ENCODE assay signal across 20 cellular contexts in genomic region chr3:52143156-52143555, GRCh38. TPM values are rescaled to one million over a fixed set of nuclear protein-coding genes. Genes with fewer than 3 reads are reported as not detected.
A peak's percentile ranks its signal among the peaks of the same experiment; 100 is the strongest.
DNase-seq lines count a peak whose midpoint lies in the region; ATAC-seq lines count a peak whose summit lies in the region.
"Had no signal": no experiment of that assay in that cellular context is flagged by ENCODE, and none has a peak within 500 bp of the region (broad histone marks: within the 10 kb centered on the region; RNA-seq: fewer than 3 reads in every experiment).

No MANE protein-coding gene starts in this region.

- peak overlapping the region in 7 of 11 experiments; percentile 9 to 50 (median 34); a peak in 5 of 22 replicates for H3K9ac ChIP-seq in BLaER1 treated with 17β-estradiol and CSF1 and Interleukin-3, amounts not matched to agents 10 nM and 100 nM
- no peak overlapping the region for H3K9ac ChIP-seq in mesendoderm (ENCODE audit: low read length)

- no peak overlapping the region for H2BK15ac ChIP-seq in mesendoderm (replicated peaks; ENCODE audit: low read depth)

- H3K79me1 ChIP-seq in mesendoderm (ENCODE audit: low read length): no peaks in the 10 kb centered on the region

- no peak overlapping the region for H3K4ac ChIP-seq in mesendoderm (ENCODE audit: low read depth, low read length)

- peak overlapping the region; percentile 85 for H3K27ac Mint-ChIP-seq in T-helper 1 cell treated with Interleukin-12 subunit alpha and Interleukin-12 subunit beta and Interleukin-4 antibody, amounts not matched to agents 30 μg/mL and 1 μg/mL, for 36 hours
- H3K27ac Mint-ChIP-seq in activated T-helper 17 cell treated with anti-CD3 and anti-CD28 coated beads, Interleukin-2, amount 50 U/mL, for 72 hours: peak overlapping the region; percentile 69
- H3K27ac Mint-ChIP-seq in memory B cell: peak overlapping the region; percentile 32
- H3K27ac Mint-ChIP-seq: B cell had no signal

- no peaks in the 10 kb centered on the region for H3K27me3 ChIP-seq in BLaER1 treated with 17β-estradiol and CSF1 and Interleukin-3, amounts not matched to agents 10 nM and 100 nM
- no peaks in the 10 kb centered on the region for H3K27me3 ChIP-seq in mesendoderm (ENCODE audit: insufficient read depth, low read length, poor library complexity)

- peaks cover 9 to 94% (median 89%) of the 10 kb centered on the region in 11 experiments; a peak in 21 of 22 replicates for H3K36me3 ChIP-seq in BLaER1 treated with 17β-estradiol and CSF1 and Interleukin-3, amounts not matched to agents 10 nM and 100 nM
- peaks cover 3% of the 10 kb centered on the region for H3K36me3 ChIP-seq in mesendoderm (ENCODE audit: control insufficient read depth, insufficient read depth, low read length)

- H3K4me1 ChIP-seq in BLaER1 treated with 17β-estradiol and CSF1 and Interleukin-3, amounts not matched to agents 10 nM and 100 nM: peaks cover 6 to 20% (median 10%) of the 10 kb centered on the region in 10 experiments
- H3K4me1 ChIP-seq in mesendoderm (ENCODE audit: control insufficient read depth, low read depth, low read length): no peaks in the 10 kb centered on the region

- no peak for DNase-seq in T-helper 1 cell
- no peak for DNase-seq in memory B cell (ENCODE audit: low spot score in 2 of 2)
- no peak for DNase-seq in mesendoderm
- DNase-seq in NOMO-1 (lab: John Stamatoyannopoulos, UW; ENCODE audit: unreplicated experiment in 2 of 2): no peak
- DNase-seq in stimulated activated CD4-positive, alpha-beta T cell treated with anti-CD3 and anti-CD28 coated beads, Interleukin-2, amount 100 ng/mL, for 48 hours: no peak
- DNase-seq: Calu3, DMS79 treated with DMSO at 0.1 percent for 48 hours, GF-D8, KBM-7, MV-4-11, NCI-H1105 treated with DMSO at 0.1 percent for 48 hours, NCI-H2029, NCI-H526 treated with DMSO at 0.1 percent for 48 hours, RPMI8226, SHP77 treated with DMSO at 0.1 percent for 48 hours had no signal

- no peak overlapping the region for H3K4me3 Mint-ChIP-seq in T-helper 1 cell treated with Interleukin-12 subunit alpha and Interleukin-12 subunit beta and Interleukin-4 antibody, amounts not matched to agents 30 μg/mL and 1 μg/mL, for 36 hours
- H3K4me3 Mint-ChIP-seq in activated T-helper 17 cell treated with anti-CD3 and anti-CD28 coated beads, Interleukin-2, amount 50 U/mL, for 72 hours: no peak overlapping the region
- H3K4me3 Mint-ChIP-seq in memory B cell: no peak overlapping the region
- H3K4me3 Mint-ChIP-seq: B cell had no signal

- peaks cover 0 to 52% (median 6%) of the 10 kb centered on the region in 11 experiments; a peak in 10 of 22 replicates for H4K20me1 ChIP-seq in BLaER1 treated with 17β-estradiol and CSF1 and Interleukin-3, amounts not matched to agents 10 nM and 100 nM

- no peak for ATAC-seq in activated T-helper 17 cell treated with anti-CD3 and anti-CD28 coated beads, Interleukin-2, amount 50 U/mL, for 72 hours (replicated peaks)
- no peak for ATAC-seq in memory B cell (ENCODE audit: low read depth)

- no peak overlapping the region for H4K5ac ChIP-seq in mesendoderm (ENCODE audit: low read length)

- no peak overlapping the region for H3K4me2 ChIP-seq in BLaER1 treated with 17β-estradiol and CSF1 and Interleukin-3, amounts not matched to agents 10 nM and 100 nM
- no peak overlapping the region for H3K4me2 ChIP-seq in mesendoderm (ENCODE audit: low read length)

- H2AK5ac ChIP-seq in mesendoderm (ENCODE audit: low read length): no peak overlapping the region

- no peak overlapping the region for H2BK120ac ChIP-seq in mesendoderm (ENCODE audit: low read depth, low read length)

- peaks cover 12% of the 10 kb centered on the region for H3K4me1 Mint-ChIP-seq in T-helper 1 cell treated with Interleukin-12 subunit alpha and Interleukin-12 subunit beta and Interleukin-4 antibody, amounts not matched to agents 30 μg/mL and 1 μg/mL, for 36 hours (ENCODE audit: low read depth)
- no peaks in the 10 kb centered on the region for H3K4me1 Mint-ChIP-seq in activated T-helper 17 cell treated with anti-CD3 and anti-CD28 coated beads, Interleukin-2, amount 50 U/mL, for 72 hours
- peaks cover 5% of the 10 kb centered on the region for H3K4me1 Mint-ChIP-seq in memory B cell

- H3K9me3 Mint-ChIP-seq in T-helper 1 cell treated with Interleukin-12 subunit alpha and Interleukin-12 subunit beta and Interleukin-4 antibody, amounts not matched to agents 30 μg/mL and 1 μg/mL, for 36 hours: no peaks in the 10 kb centered on the region
- no peaks in the 10 kb centered on the region for H3K9me3 Mint-ChIP-seq in activated T-helper 17 cell treated with anti-CD3 and anti-CD28 coated beads, Interleukin-2, amount 50 U/mL, for 72 hours
- H3K9me3 Mint-ChIP-seq in memory B cell: no peaks in the 10 kb centered on the region

- H3K56ac ChIP-seq in mesendoderm (ENCODE audit: low read length): no peak overlapping the region

- no peak overlapping the region for H2BK5ac ChIP-seq in mesendoderm (ENCODE audit: low read length)

- no peak overlapping the region for H3K23ac ChIP-seq in mesendoderm (ENCODE audit: low read length)

- no CpG with 5 or more reads among the region's 4 CpGs for WGBS in mesendoderm (ENCODE audit: extremely low coverage, insufficient coverage, low lambda C conversion rate)

- H4K8ac ChIP-seq in mesendoderm (ENCODE audit: low read depth, low read length): no peak overlapping the region

- peaks cover 13% of the 10 kb centered on the region for H3K36me3 Mint-ChIP-seq in T-helper 1 cell treated with Interleukin-12 subunit alpha and Interleukin-12 subunit beta and Interleukin-4 antibody, amounts not matched to agents 30 μg/mL and 1 μg/mL, for 36 hours (ENCODE audit: low read depth)
- H3K36me3 Mint-ChIP-seq in activated T-helper 17 cell treated with anti-CD3 and anti-CD28 coated beads, Interleukin-2, amount 50 U/mL, for 72 hours (ENCODE audit: low read depth): peaks cover 6% of the 10 kb centered on the region
- no peaks in the 10 kb centered on the region for H3K36me3 Mint-ChIP-seq in memory B cell

- H3K79me2 ChIP-seq in mesendoderm (ENCODE audit: control insufficient read depth, insufficient read depth, low read length): no peaks in the 10 kb centered on the region

- H3K27me3 Mint-ChIP-seq in T-helper 1 cell treated with Interleukin-12 subunit alpha and Interleukin-12 subunit beta and Interleukin-4 antibody, amounts not matched to agents 30 μg/mL and 1 μg/mL, for 36 hours (ENCODE audit: low read depth): no peaks in the 10 kb centered on the region
- no peaks in the 10 kb centered on the region for H3K27me3 Mint-ChIP-seq in activated T-helper 17 cell treated with anti-CD3 and anti-CD28 coated beads, Interleukin-2, amount 50 U/mL, for 72 hours
- H3K27me3 Mint-ChIP-seq in memory B cell: no peaks in the 10 kb centered on the region
- H3K27me3 Mint-ChIP-seq: B cell had no signal

- H3K18ac ChIP-seq in mesendoderm (ENCODE audit: low read length): no peak overlapping the region

- peak overlapping the region in 3 of 11 experiments; percentile 45 to 49 (median 47); a peak in 5 of 22 replicates for H3K27ac ChIP-seq in BLaER1 treated with 17β-estradiol and CSF1 and Interleukin-3, amounts not matched to agents 10 nM and 100 nM
- no peak overlapping the region for H3K27ac ChIP-seq in mesendoderm (ENCODE audit: low read depth, low read length)
- H3K27ac ChIP-seq: 22Rv1 had no signal

- H3K4me3 ChIP-seq in BLaER1 treated with 17β-estradiol and CSF1 and Interleukin-3, amounts not matched to agents 10 nM and 100 nM: no peak overlapping the region
- no peak overlapping the region for H3K4me3 ChIP-seq in mesendoderm (ENCODE audit: low read length)

- H3K9me3 ChIP-seq in BLaER1 treated with 17β-estradiol and CSF1 and Interleukin-3, amounts not matched to agents 10 nM and 100 nM (replicated peaks in 1 of 11): no peaks in the 10 kb centered on the region

RNA-seq across cellular contexts. Expression of gene POC1A, which starts 11.1 kb away (rescaled TPM):
- 10 to 100 TPM; 19.5 to 28.1 TPM for total RNA-seq in activated T-helper 17 cell treated with anti-CD3 and anti-CD28 coated beads, Interleukin-2, amount 50 U/mL, for 72 hours
- 14.1 TPM for polyA plus RNA-seq in mesendoderm (2013, experiment 1 of 2)
- 13.8 TPM for polyA plus RNA-seq in mesendoderm (2013, experiment 2 of 2)

RNA-seq across cellular contexts. Expression of gene ALAS1, which starts 54.8 kb away (rescaled TPM):
- 10 to 100 TPM; 66.1 to 72.7 TPM for total RNA-seq in activated T-helper 17 cell treated with anti-CD3 and anti-CD28 coated beads, Interleukin-2, amount 50 U/mL, for 72 hours
- 27.9 TPM for polyA plus RNA-seq in mesendoderm (2013, experiment 1 of 2)
- 28.4 TPM for polyA plus RNA-seq in mesendoderm (2013, experiment 2 of 2)

Comparison
In these comparisons a context has a peak if more than half of its experiments do, and no peak if none do; other contexts are left out.
1. H3K27ac Mint-ChIP-seq: peak in every context shown above with its lines; median percentile 85 in T-helper 1 cell treated with Interleukin-12 subunit alpha and Interleukin-12 subunit beta and Interleukin-4 antibody, amounts not matched to agents 30 μg/mL and 1 μg/mL, for 36 hours; 69 in activated T-helper 17 cell treated with anti-CD3 and anti-CD28 coated beads, Interleukin-2, amount 50 U/mL, for 72 hours; 32 in memory B cell.